Comparison of ENCODE assay signal across 26 cellular contexts in genomic region chr20:34974246-34974645, GRCh38. TPM values are rescaled to one million over a fixed set of nuclear protein-coding genes. Genes with fewer than 3 reads are reported as not detected.
"Had no signal": no experiment of that assay in that cellular context is flagged by ENCODE, and none has a peak within 500 bp of the region (broad histone marks: within the 10 kb centered on the region; RNA-seq: fewer than 3 reads in every experiment).

No MANE protein-coding gene starts in this region.

- H2AFZ ChIP-seq: neural progenitor cell had no signal

- H3K9me3 ChIP-seq: left ventricle myocardium inferior, lower lobe of right lung, psoas muscle, sigmoid colon, stomach, thyroid gland, vagina had no signal

- ATAC-seq: left colon; lower lobe of right lung; naive thymus-derived CD8-positive, alpha-beta T cell; psoas muscle; right cardiac atrium; stimulated activated effector memory CD8-positive, alpha-beta T cell treated with anti-CD3 and anti-CD28 coated beads, Interleukin-12 subunit alpha, Interleukin-12 subunit beta, amount 100 ng/mL, for 72 hours had no signal

- H3K27ac ChIP-seq: coronary artery, lower lobe of right lung, neural progenitor cell, psoas muscle, sigmoid colon, stomach, thyroid gland, vagina had no signal

- FAIRE-seq: endometrium, frontal cortex had no signal

- H3K27me3 ChIP-seq: neural progenitor cell, thyroid gland, vagina had no signal

- DNase-seq: dermis blood vessel endothelial cell; effector memory CD4-positive, alpha-beta T cell; hypothalamus; immature natural killer cell; islet precursor cell; kidney glomerular epithelial cell; left colon; left ventricle myocardium inferior; lower lobe of right lung; naive thymus-derived CD8-positive, alpha-beta T cell; psoas muscle; right cardiac atrium; sigmoid colon; stimulated activated CD4-positive, alpha-beta T cell treated with anti-CD3 and anti-CD28 coated beads, Interleukin-2, amount 100 ng/mL, for 24 hours; stimulated activated CD4-positive, alpha-beta T cell treated with anti-CD3 and anti-CD28 coated beads, Interleukin-4, amount 100 ng/mL, for 24 hours; stimulated activated naive CD4-positive, alpha-beta T cell treated with Interleukin-2 at 50 U/mL for 16 hours; stomach; thyroid gland; trophoblast cell had no signal

- H3K36me3 ChIP-seq: left ventricle myocardium inferior, lower lobe of right lung, neural progenitor cell, sigmoid colon, stomach, thyroid gland, vagina had no signal

- H3K4me1 ChIP-seq: lower lobe of right lung, sigmoid colon, stomach, thyroid gland, vagina had no signal

- H3K9ac ChIP-seq: neural progenitor cell had no signal

- H3K4me2 ChIP-seq: neural progenitor cell had no signal

- H3K4me3 ChIP-seq: coronary artery, left ventricle myocardium inferior, lower lobe of right lung, neural progenitor cell, psoas muscle, sigmoid colon, stomach, thyroid gland, vagina had no signal

RNA-seq across cellular contexts. Expression of gene MYH7B, which starts 18.6 kb away (rescaled TPM):
- total RNA-seq: fibroblast of villous mesenchyme, frontal cortex had no signal
- polyA plus RNA-seq: immature natural killer cell had no signal
